Comparison of ENCODE assay signal across 20 cellular contexts in genomic region chr22:28369849-28370248, GRCh38.
A peak's percentile ranks its signal among the peaks of the same experiment; 100 is the strongest.
DNase-seq lines count a peak whose midpoint lies in the region; ATAC-seq and TF ChIP-seq lines count a peak whose summit lies in the region.
"Had no signal": no experiment of that assay in that cellular context is flagged by ENCODE, and none has a peak within 500 bp of the region (broad histone marks: within the 10 kb centered on the region; RNA-seq: fewer than 3 reads in every experiment).

No MANE protein-coding gene starts in this region.

- H3K27me3 ChIP-seq in cardiac muscle cell (no peaks in the 10 kb centered on the region), colonic mucosa (no peaks in the 10 kb centered on the region), transverse colon (no peaks in the 10 kb centered on the region)
- H3K27me3 ChIP-seq: gastroesophageal sphincter had no signal

- no peak for TF ChIP-seq POLR2A in transverse colon (IDR thresholded peaks at IDR 0.05)

- TF ChIP-seq CTCF in cardiac muscle cell (IDR thresholded peaks at IDR 0.05; ENCODE audit: low read depth, low read length) = no peak
- TF ChIP-seq CTCF in colonic mucosa (IDR thresholded peaks at IDR 0.05) = no peak
- TF ChIP-seq CTCF in transverse colon (IDR thresholded peaks at IDR 0.05) = no peak

- H3K36me3 ChIP-seq in cardiac muscle cell = no peaks in the 10 kb centered on the region
- H3K36me3 ChIP-seq in colonic mucosa = no peaks in the 10 kb centered on the region
- H3K36me3 ChIP-seq in transverse colon = no peaks in the 10 kb centered on the region
- H3K36me3 ChIP-seq: gastroesophageal sphincter, thoracic aorta had no signal

- H3K4me3 ChIP-seq in cardiac muscle cell (no peak overlapping the region), colonic mucosa (no peak overlapping the region), transverse colon (no peak overlapping the region)
- H3K4me3 ChIP-seq: gastroesophageal sphincter, thoracic aorta had no signal

- H3K9ac ChIP-seq in colonic mucosa (ENCODE audit: low read depth in 2 of 2, low read length in 2 of 2) = no peak overlapping the region

- 42% methylated on average over 2 of the region's 2 CpGs; no CpG with 5 or more reads in 1 of the 2 donors for WGBS in transverse colon (ENCODE audit: low coverage in 1 of 2), 2 donors

- H3K4me1 ChIP-seq in cardiac muscle cell (ENCODE audit: low read depth) (peaks cover 28% of the 10 kb centered on the region), colonic mucosa (no peaks in the 10 kb centered on the region), transverse colon (peaks cover 0 to 6% (median 0%) of the 10 kb centered on the region in 4 donors)

- no peak for TF ChIP-seq EP300 in transverse colon (IDR thresholded peaks at IDR 0.05; ENCODE audit: low read depth)

- ATAC-seq in Right ventricle myocardium superior (ENCODE audit: poor library complexity) = no peak
- ATAC-seq: CD8-positive, alpha-beta T cell; gastroesophageal sphincter; HCT116 had no signal

- intact Hi-C loops in Right ventricle myocardium superior (cut with DNase I) = no loop called here
- intact Hi-C loops in colonic mucosa (cut with DNase I) = no loop called here
- intact Hi-C loops in transverse colon (cut with DNase I; ENCODE audit: low total_unique reads) = no loop called here

- in situ Hi-C loops in transverse colon (cut with MboI; ENCODE audit: low pct_ligation_motif_present in 1 of 4, low pct_unique_long_range_greater_than_20kb in 1 of 4, low sequenced_read_pairs in 3 of 4) = no loop called here

- H3K9me3 ChIP-seq in cardiac muscle cell (ENCODE audit: low read depth) = no peaks in the 10 kb centered on the region
- no peaks in the 10 kb centered on the region for H3K9me3 ChIP-seq in colonic mucosa
- H3K9me3 ChIP-seq in transverse colon = no peaks in the 10 kb centered on the region
- H3K9me3 ChIP-seq: gastroesophageal sphincter, thoracic aorta had no signal

- H3K27ac ChIP-seq in cardiac muscle cell (peak overlapping the region; percentile 70), colonic mucosa (no peak overlapping the region), transverse colon (no peak overlapping the region)
- H3K27ac ChIP-seq: gastroesophageal sphincter, thoracic aorta had no signal

- peak in 1 of 2 donors; percentile 6 for DNase-seq in cardiac muscle cell (ENCODE audit: low read depth in 1 of 2, low spot score in 1 of 2)
- no peak for DNase-seq in Right ventricle myocardium superior
- peak; percentile 33 for DNase-seq in SW480 (ENCODE audit: low spot score)
- DNase-seq in colonic mucosa = peak; percentile 35
- peak; percentile 10 for DNase-seq in transverse colon
- no peak for DNase-seq in HPDE6-E6E7 (ENCODE audit: extremely low spot score)
- DNase-seq in DMS79 treated with DMSO at 0.1 percent for 48 hours (lab: John Stamatoyannopoulos, UW) = no peak
- no peak for DNase-seq in NCI-H774 (lab: John Stamatoyannopoulos, UW)
- DNase-seq: activated effector memory CD4-positive, alpha-beta T cell treated with anti-CD3 and anti-CD28 coated beads, Interleukin-2, amount 50 U/mL, for 16 hours; aorta; CD8-positive, alpha-beta T cell; KG1; midbrain; NCI-H1048; NCI-H1930; NCI-H510A treated with DMSO at 0.1 percent for 48 hours; stimulated activated CD4-positive, alpha-beta T cell treated with anti-CD3 and anti-CD28 coated beads, Interleukin-12 subunit alpha, Interleukin-12 subunit beta, amount 100 ng/mL, for 4 hours had no signal

Comparison
In these comparisons a context has a peak if more than half of its experiments do, and no peak if none do; other contexts are left out.
1. DNase-seq: peak in SW480 (single experiment), colonic mucosa (single experiment) and transverse colon (single experiment); none in Right ventricle myocardium superior (single experiment), HPDE6-E6E7 (single experiment), DMS79 treated with DMSO at 0.1 percent for 48 hours (single experiment) and NCI-H774 (single experiment).